8 cellular contexts compared by ENCODE assay signal in the genomic region with DNA sequence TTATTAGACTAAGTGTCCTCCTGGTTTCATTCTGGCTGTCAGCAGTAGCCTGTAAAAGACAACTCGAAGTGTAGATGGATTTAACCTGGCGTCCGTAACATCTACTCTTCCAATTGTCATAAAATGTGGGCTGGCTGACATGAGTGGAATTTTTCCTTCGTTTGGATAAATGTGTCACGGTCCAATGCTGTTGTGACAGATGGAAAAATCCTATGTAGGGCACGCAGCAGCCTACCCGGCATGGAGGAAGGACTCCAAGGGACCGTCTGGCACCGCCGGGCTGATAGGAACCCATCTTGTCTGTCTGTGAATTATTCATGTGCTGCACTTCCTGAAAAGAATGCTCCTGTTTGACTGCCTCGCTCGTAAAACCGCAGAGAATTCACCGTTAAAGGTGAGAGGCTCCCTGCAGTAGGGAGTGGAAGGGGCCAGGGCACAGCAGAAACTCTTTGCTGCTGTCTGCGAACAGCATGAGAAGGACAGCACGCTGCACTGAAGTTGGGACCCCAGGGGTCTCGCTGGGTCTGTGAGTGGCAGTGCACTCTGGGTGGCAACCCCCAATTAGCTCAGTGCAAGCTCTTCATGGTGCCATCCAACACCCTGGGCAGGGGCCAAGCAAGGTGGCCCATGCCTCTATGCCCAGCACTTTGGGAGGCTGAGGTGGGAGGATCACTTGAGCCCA. TPM values are rescaled to one million over a fixed set of nuclear protein-coding genes. Genes with fewer than 3 reads are reported as not detected.
DNase-seq lines count a peak whose midpoint lies in the region; ATAC-seq and TF ChIP-seq lines count a peak whose summit lies in the region.

No MANE protein-coding gene starts in this region.

- no peaks in the 10 kb centered on the region; the same call in 1 of the 2 replicates for H4K20me1 ChIP-seq in BLaER1

- H3K4me3 ChIP-seq in BLaER1: peak overlapping the region; percentile 44
- H3K4me3 ChIP-seq in left lung: no peak overlapping the region
- no peak overlapping the region for H3K4me3 ChIP-seq in brain microvascular endothelial cell (ENCODE audit: low read depth, low read length)

- H3K36me3 ChIP-seq in BLaER1 (peaks cover 16% of the 10 kb centered on the region), left lung (peaks cover 0 to 10% of the 10 kb centered on the region in 2 donors), brain microvascular endothelial cell (replicated peaks) (peaks cover 5% of the 10 kb centered on the region)

- peak overlapping the region; percentile 95 for H3K9ac ChIP-seq in BLaER1

- no peaks in the 10 kb centered on the region for H3K27me3 Mint-ChIP-seq in stimulated activated naive B cell treated with anti-CD40 and anti-IgM and Interleukin-4, amounts not matched to agents 10 μg/mL and 1 μg/mL and 100 μg/mL, for 72 hours

- H3K27ac ChIP-seq in BLaER1: peak overlapping the region; percentile 98
- peak overlapping the region; percentile 85 to 97 for H3K27ac ChIP-seq in left lung
- no peak overlapping the region for H3K27ac ChIP-seq in brain microvascular endothelial cell

- TF ChIP-seq CTCF in left lung (IDR thresholded peaks at IDR 0.05): no peak
- TF ChIP-seq CTCF in brain microvascular endothelial cell (IDR thresholded peaks at IDR 0.05; ENCODE audit: low read depth, low read length, missing control alignments): no peak

- peaks cover 24 to 34% of the 10 kb centered on the region in 2 donors for H3K36me3 Mint-ChIP-seq in stimulated activated naive B cell treated with anti-CD40 and anti-IgM and Interleukin-4, amounts not matched to agents 10 μg/mL and 1 μg/mL and 100 μg/mL, for 72 hours

- H3K4me1 Mint-ChIP-seq in stimulated activated naive B cell treated with anti-CD40 and anti-IgM and Interleukin-4, amounts not matched to agents 10 μg/mL and 1 μg/mL and 100 μg/mL, for 72 hours: peaks cover 44 to 76% of the 10 kb centered on the region in 2 donors

- ATAC-seq in GM21515 (IDR thresholded peaks at IDR 0.05; ENCODE audit: unreplicated experiment): peak; percentile 32
- no peak for ATAC-seq in left lung
- peak; percentile 49 to 53 for ATAC-seq in stimulated activated naive B cell treated with anti-CD40 and anti-IgM and Interleukin-4, amounts not matched to agents 10 μg/mL and 1 μg/mL and 100 μg/mL, for 72 hours (replicated peaks)

- H3K4me1 ChIP-seq in BLaER1: peaks cover 85% of the 10 kb centered on the region
- peaks cover 13 to 78% of the 10 kb centered on the region in 2 donors for H3K4me1 ChIP-seq in left lung

- no peaks in the 10 kb centered on the region for H3K9me3 ChIP-seq in BLaER1
- no peaks in the 10 kb centered on the region for H3K9me3 ChIP-seq in left lung

- peak overlapping the region; percentile 71 to 75 for H3K4me3 Mint-ChIP-seq in stimulated activated naive B cell treated with anti-CD40 and anti-IgM and Interleukin-4, amounts not matched to agents 10 μg/mL and 1 μg/mL and 100 μg/mL, for 72 hours

- peaks cover 0 to 2% of the 10 kb centered on the region in 2 donors for H3K9me3 Mint-ChIP-seq in stimulated activated naive B cell treated with anti-CD40 and anti-IgM and Interleukin-4, amounts not matched to agents 10 μg/mL and 1 μg/mL and 100 μg/mL, for 72 hours

- intact Hi-C loops in left lung (cut with DNase I): no loop called here

- H3K27me3 ChIP-seq in BLaER1 (no peaks in the 10 kb centered on the region), left lung (no peaks in the 10 kb centered on the region), brain microvascular endothelial cell (replicated peaks) (no peaks in the 10 kb centered on the region)

- peak overlapping the region; percentile 97 for H3K27ac Mint-ChIP-seq in stimulated activated naive B cell treated with anti-CD40 and anti-IgM and Interleukin-4, amounts not matched to agents 10 μg/mL and 1 μg/mL and 100 μg/mL, for 72 hours

- H3K4me2 ChIP-seq in BLaER1: peak overlapping the region; percentile 96

- peak; percentile 64 for DNase-seq in NOMO-1 treated with DMSO at 0.1 percent for 48 hours (lab: John Stamatoyannopoulos, UW; ENCODE audit: unreplicated experiment)
- DNase-seq in activated gamma-delta T cell treated with Interleukin-2 at 50 U/mL for 16 hours: peak; percentile 63
- peak in 1 of 2 donors; percentile 40 for DNase-seq in left lung
- DNase-seq in stimulated activated naive B cell treated with anti-CD40 and anti-IgM and Interleukin-4, amounts not matched to agents 10 μg/mL and 1 μg/mL and 100 μg/mL, for 72 hours: no peak
- DNase-seq in putamen (ENCODE audit: low spot score): no peak
- no peak for DNase-seq in brain microvascular endothelial cell

- in situ Hi-C loops in brain microvascular endothelial cell (cut with HindIII; ENCODE audit: low pct_ligation_motif_present, low sequenced_read_pairs): no loop called here

RNA-seq across cellular contexts. Expression of gene ORAI2, which starts 1.6 kb away (rescaled TPM):
- total RNA-seq in left lung: 10 to 100 TPM; 22.3 to 38.2 TPM

RNA-seq across cellular contexts. Expression of gene ALKBH4, which starts 32.9 kb away (rescaled TPM):
- total RNA-seq in left lung: 1 to 10 TPM; 8.6 to 9.5 TPM

RNA-seq across cellular contexts. Expression of gene LRWD1, which starts 33.0 kb away (rescaled TPM):
- 10 to 100 TPM; 12.9 to 16.6 TPM for total RNA-seq in left lung

RNA-seq across cellular contexts. Expression of gene PRKRIP1, which starts 35.6 kb away (rescaled TPM):
- 10 to 100 TPM; 17.1 to 18.8 TPM for total RNA-seq in left lung

RNA-seq across cellular contexts. Expression of gene POLR2J, which starts 47.0 kb away (rescaled TPM):
- 10 to 100 TPM; 30.5 to 39.0 TPM for total RNA-seq in left lung

Comparison
In these comparisons a context has a peak if more than half of its experiments do, and no peak if none do; other contexts are left out.
1. DNase-seq: peak in NOMO-1 treated with DMSO at 0.1 percent for 48 hours (single experiment) and activated gamma-delta T cell treated with Interleukin-2 at 50 U/mL for 16 hours (single experiment); none in stimulated activated naive B cell treated with anti-CD40 and anti-IgM and Interleukin-4, amounts not matched to agents 10 μg/mL and 1 μg/mL and 100 μg/mL, for 72 hours (single experiment), putamen (single experiment) and brain microvascular endothelial cell (single experiment).